Comparison of ENCODE assay signal across 26 cellular contexts in the genomic region with DNA sequence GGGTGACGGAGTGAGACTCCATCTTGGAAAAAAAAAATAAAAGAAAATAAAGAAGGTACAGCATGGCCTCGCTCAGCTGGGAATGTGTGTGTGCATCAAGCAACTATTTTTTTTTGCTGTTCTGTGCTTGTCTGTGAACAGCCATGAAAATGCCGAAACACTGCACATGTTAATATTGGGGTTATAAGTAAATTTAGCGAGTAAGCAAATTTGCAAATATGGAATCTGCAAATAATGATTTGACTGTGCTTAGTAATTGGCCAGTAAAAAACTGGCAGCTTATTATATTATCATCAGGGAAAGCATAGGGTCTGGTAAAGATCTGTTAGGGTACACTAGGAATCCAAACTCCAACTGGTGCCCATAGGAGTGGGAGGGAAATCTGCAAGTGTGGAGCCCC.
"Had no signal": no experiment of that assay in that cellular context is flagged by ENCODE, and none has a peak within 500 bp of the region (broad histone marks: within the 10 kb centered on the region; RNA-seq: fewer than 3 reads in every experiment).

No MANE protein-coding gene starts in this region.

- DNase-seq: activated CD4-positive, alpha-beta T cell treated with anti-CD3 and anti-CD28 coated beads for 4 hours; activated CD4-positive, alpha-beta T cell treated with anti-CD3 and anti-CD28 coated beads, Interleukin-2, amount 50 U/mL, for 4 hours; activated CD8-positive, alpha-beta memory T cell treated with anti-CD3 and anti-CD28 coated beads for 24 hours; activated effector memory CD4-positive, alpha-beta T cell treated with Interleukin-2 at 50 U/mL for 16 hours; activated naive CD4-positive, alpha-beta T cell treated with Interleukin-2 at 50 U/mL for 16 hours; anterior cingulate cortex; effector CD4-positive, alpha-beta T cell; head of caudate nucleus; kidney glomerular epithelial cell; left lung; mammary epithelial cell; naive B cell; nephron progenitor cell; nucleus accumbens; pancreas; stimulated activated CD4-positive, alpha-beta T cell treated with anti-CD3 and anti-CD28 coated beads, Interleukin-2, amount 100 ng/mL, for 48 hours; stimulated activated naive CD8-positive, alpha-beta T cell treated with anti-CD3 and anti-CD28 coated beads, Interleukin-15, Interleukin-2, amounts not matched to agents 100 U/mL and 50 U/mL, for 24 hours; testis; transverse colon had no signal

- H3K27me3 ChIP-seq: left lung, pancreas, testis, transverse colon had no signal

- H3K4me1 Mint-ChIP-seq: mesothelial cell of epicardium, naive B cell, nephron progenitor cell had no signal

- ATAC-seq: pancreas; stimulated activated naive CD8-positive, alpha-beta T cell treated with anti-CD3 and anti-CD28 coated beads, Interleukin-15, Interleukin-2, amounts not matched to agents 100 U/mL and 50 U/mL, for 24 hours had no signal

- H3K27ac ChIP-seq: epithelial cell of prostate, left lung, pancreas, prostate gland, testis, transverse colon had no signal

- H3K27me3 Mint-ChIP-seq: activated naive CD8-positive, alpha-beta T cell had no signal

- H3K27ac Mint-ChIP-seq: activated naive CD8-positive, alpha-beta T cell; mesothelial cell of epicardium; naive B cell; nephron progenitor cell had no signal

- H3K36me3 ChIP-seq: left lung, pancreas, prostate gland, transverse colon had no signal

- H3K4me3 Mint-ChIP-seq: activated naive CD8-positive, alpha-beta T cell; mesothelial cell of epicardium; naive B cell; nephron progenitor cell had no signal

- H3K4me3 ChIP-seq: left lung, pancreas, prostate gland, testis, transverse colon had no signal

- H3K36me3 Mint-ChIP-seq: activated naive CD8-positive, alpha-beta T cell had no signal

- H3K4me1 ChIP-seq: pancreas, prostate gland, testis, transverse colon had no signal

- H3K9me3 ChIP-seq: pancreas, prostate gland, testis, transverse colon had no signal

- FAIRE-seq: bronchial epithelial cell, colon, pancreas, urothelium cell line had no signal
